Comparison of ENCODE assay signal across 8 cellular contexts in the genomic region with DNA sequence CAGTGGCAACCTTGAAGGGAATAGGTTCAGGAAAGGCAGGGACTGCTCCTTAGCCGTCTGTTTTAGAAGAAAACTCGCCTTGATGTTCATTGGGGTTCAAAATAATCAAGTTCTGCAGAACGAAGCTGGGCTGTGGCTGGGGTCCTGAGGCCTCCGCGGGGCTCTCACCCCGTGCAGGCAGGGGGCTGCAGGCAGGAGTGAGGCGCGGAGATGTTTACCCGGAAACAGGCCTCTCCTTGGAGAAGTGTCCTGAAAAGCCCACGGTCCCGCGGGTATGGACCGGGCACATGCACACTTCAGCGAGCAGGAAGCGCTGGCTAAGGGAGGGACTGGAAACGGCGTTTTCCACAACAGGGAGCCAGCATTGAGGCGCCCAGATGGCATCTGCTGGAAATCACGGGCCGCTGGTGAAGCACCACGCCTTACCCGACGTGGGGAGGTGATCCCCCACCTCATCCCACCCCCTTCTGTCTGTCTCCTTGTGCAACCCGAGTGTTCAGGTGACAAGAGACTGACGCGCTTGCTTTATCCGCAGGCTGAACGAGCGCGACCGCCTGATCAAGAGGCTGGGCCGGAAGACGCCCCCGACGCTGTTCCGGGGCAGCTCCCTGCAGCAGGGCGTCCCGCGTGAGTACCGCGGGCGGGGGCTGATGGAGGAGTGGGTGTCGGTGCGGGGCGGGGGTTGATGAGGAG. TPM values are rescaled to one million over a fixed set of nuclear protein-coding genes. Genes with fewer than 3 reads are reported as not detected.
A peak's percentile ranks its signal among the peaks of the same experiment; 100 is the strongest.
DNase-seq lines count a peak whose midpoint lies in the region; ATAC-seq lines count a peak whose summit lies in the region.

No MANE protein-coding gene starts in this region.

- H3K9me3 Mint-ChIP-seq in activated T-helper 17 cell treated with anti-CD3 and anti-CD28 coated beads, Interleukin-2, amount 50 U/mL, for 72 hours: no peaks in the 10 kb centered on the region

- ATAC-seq in activated T-helper 17 cell treated with anti-CD3 and anti-CD28 coated beads, Interleukin-2, amount 50 U/mL, for 72 hours (replicated peaks): peak; percentile 88
- no peak for ATAC-seq in GM19397 (IDR thresholded peaks at IDR 0.05; ENCODE audit: unreplicated experiment)
- no peak for ATAC-seq in GM21529 (IDR thresholded peaks at IDR 0.05; ENCODE audit: unreplicated experiment)
- ATAC-seq in HG03521 (IDR thresholded peaks at IDR 0.05; ENCODE audit: unreplicated experiment): no peak

- H3K36me3 Mint-ChIP-seq in activated T-helper 17 cell treated with anti-CD3 and anti-CD28 coated beads, Interleukin-2, amount 50 U/mL, for 72 hours (ENCODE audit: low read depth): no peaks in the 10 kb centered on the region

- peak; percentile 84 for DNase-seq in Jurkat, Clone E6-1 (ENCODE audit: low read depth, low spot score)
- peak; percentile 38 for DNase-seq in islet precursor cell
- peak; percentile 6 for DNase-seq in stimulated activated CD8-positive, alpha-beta memory T cell treated with anti-CD3 and anti-CD28 coated beads, Interleukin-15, amount 100 ng/mL, for 24 hours (ENCODE audit: low read depth)
- no peak for DNase-seq in DMS79 treated with DMSO at 0.1 percent for 48 hours (lab: John Stamatoyannopoulos, UW)

- H3K4me3 ChIP-seq in Jurkat, Clone E6-1 (ENCODE audit: low read length): peak overlapping the region; percentile 85

- peak overlapping the region; percentile 72 for H3K4me3 Mint-ChIP-seq in activated T-helper 17 cell treated with anti-CD3 and anti-CD28 coated beads, Interleukin-2, amount 50 U/mL, for 72 hours

- no peak overlapping the region for H3K27ac Mint-ChIP-seq in activated T-helper 17 cell treated with anti-CD3 and anti-CD28 coated beads, Interleukin-2, amount 50 U/mL, for 72 hours

- H3K4me1 Mint-ChIP-seq in activated T-helper 17 cell treated with anti-CD3 and anti-CD28 coated beads, Interleukin-2, amount 50 U/mL, for 72 hours: peaks cover 5% of the 10 kb centered on the region

- H3K27me3 Mint-ChIP-seq in activated T-helper 17 cell treated with anti-CD3 and anti-CD28 coated beads, Interleukin-2, amount 50 U/mL, for 72 hours: no peaks in the 10 kb centered on the region

RNA-seq across cellular contexts. Expression of gene SHISA2, which starts 39.7 kb away (rescaled TPM):
- polyA plus RNA-seq in Jurkat, Clone E6-1 (2012; ENCODE audit: insufficient read depth, insufficient read length): 4.6 TPM
- total RNA-seq in activated T-helper 17 cell treated with anti-CD3 and anti-CD28 coated beads, Interleukin-2, amount 50 U/mL, for 72 hours: under 1 TPM; 0.13 to 0.30 TPM
